8 cellular contexts compared by ENCODE assay signal in the genomic region with DNA sequence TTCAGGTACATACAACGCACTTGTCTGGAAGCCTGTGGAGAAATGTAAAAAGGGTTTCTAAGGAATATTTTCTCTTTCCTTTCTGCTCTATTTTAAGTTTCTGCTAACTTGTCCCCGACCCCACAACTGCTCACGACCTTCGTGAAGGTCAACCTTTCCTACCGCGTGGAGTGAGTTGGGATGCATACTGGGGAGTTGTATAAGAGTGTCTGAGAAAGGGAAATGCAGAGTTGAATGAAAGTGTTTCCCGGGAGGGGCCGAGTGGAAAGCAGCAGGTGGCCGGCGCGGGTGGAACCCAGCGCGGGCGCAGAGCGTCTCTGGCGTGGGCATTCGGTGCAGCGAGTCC. TPM values are rescaled to one million over a fixed set of nuclear protein-coding genes. Genes with fewer than 3 reads are reported as not detected.
A peak's percentile ranks its signal among the peaks of the same experiment; 100 is the strongest.
DNase-seq lines count a peak whose midpoint lies in the region; ATAC-seq and TF ChIP-seq lines count a peak whose summit lies in the region.

No MANE protein-coding gene starts in this region.

- peaks cover 29% of the 10 kb centered on the region for H3K4me1 Mint-ChIP-seq in activated CD4-positive, alpha-beta T cell treated with anti-CD3 and anti-CD28 coated beads, Interleukin-2, amount 10 ng/mL, durations not matched to agents 7 days and 5 days

- H3K27me3 ChIP-seq in brain microvascular endothelial cell (replicated peaks): peaks cover 19% of the 10 kb centered on the region
- H3K27me3 ChIP-seq in lower lobe of right lung (ENCODE audit: low read depth): peaks cover 43% of the 10 kb centered on the region
- no peaks in the 10 kb centered on the region for H3K27me3 ChIP-seq in testis

- H3K27me3 Mint-ChIP-seq in activated CD4-positive, alpha-beta T cell treated with anti-CD3 and anti-CD28 coated beads, Interleukin-2, amount 10 ng/mL, durations not matched to agents 7 days and 5 days: peaks cover 59% of the 10 kb centered on the region

- H3K9me3 Mint-ChIP-seq in activated CD4-positive, alpha-beta T cell treated with anti-CD3 and anti-CD28 coated beads, Interleukin-2, amount 10 ng/mL, durations not matched to agents 7 days and 5 days: peaks cover 7% of the 10 kb centered on the region

- peaks cover 16% of the 10 kb centered on the region for H3K36me3 Mint-ChIP-seq in activated CD4-positive, alpha-beta T cell treated with anti-CD3 and anti-CD28 coated beads, Interleukin-2, amount 10 ng/mL, durations not matched to agents 7 days and 5 days (ENCODE audit: low read depth)

- no peak for TF ChIP-seq POLR2A in testis (IDR thresholded peaks at IDR 0.05)

- no peak overlapping the region for H3K27ac Mint-ChIP-seq in activated CD4-positive, alpha-beta T cell treated with anti-CD3 and anti-CD28 coated beads, Interleukin-2, amount 10 ng/mL, durations not matched to agents 7 days and 5 days

- no peak for ATAC-seq in lower lobe of right lung
- no peak for ATAC-seq in GM21786 (IDR thresholded peaks at IDR 0.05; ENCODE audit: unreplicated experiment)
- ATAC-seq in HG03139 (IDR thresholded peaks at IDR 0.05; ENCODE audit: unreplicated experiment): no peak
- no peak for ATAC-seq in HG03025 (IDR thresholded peaks at IDR 0.05; ENCODE audit: low FRiP score, unreplicated experiment)

- POLR2A ChIA-PET in activated CD4-positive, alpha-beta T cell treated with anti-CD3 and anti-CD28 coated beads, Interleukin-2, amount 10 ng/mL, durations not matched to agents 7 days and 5 days (lab: Charles Lee): no interaction called here

- no peak for DNase-seq in activated CD4-positive, alpha-beta T cell treated with anti-CD3 and anti-CD28 coated beads, Interleukin-2, amount 10 ng/mL, durations not matched to agents 7 days and 5 days
- no peak for DNase-seq in activated CD4-positive, alpha-beta T cell treated with anti-CD3 and anti-CD28 coated beads for 48 hours
- no peak for DNase-seq in brain microvascular endothelial cell
- DNase-seq in lower lobe of right lung: no peak
- DNase-seq in testis: no peak

- H3K4me1 ChIP-seq in lower lobe of right lung (peaks cover 10% of the 10 kb centered on the region), testis (no peaks in the 10 kb centered on the region)

- TF ChIP-seq CTCF in brain microvascular endothelial cell (IDR thresholded peaks at IDR 0.05; ENCODE audit: low read depth, low read length, missing control alignments) (no peak), lower lobe of right lung (IDR thresholded peaks at IDR 0.05) (no peak), testis (IDR thresholded peaks at IDR 0.05) (no peak)

- no peak overlapping the region for H3K27ac ChIP-seq in brain microvascular endothelial cell
- no peak overlapping the region for H3K27ac ChIP-seq in lower lobe of right lung
- H3K27ac ChIP-seq in testis: no peak overlapping the region

- CTCF ChIA-PET in activated CD4-positive, alpha-beta T cell treated with anti-CD3 and anti-CD28 coated beads, Interleukin-2, amount 10 ng/mL, durations not matched to agents 7 days and 5 days (lab: Charles Lee): no interaction called here

- peak overlapping the region; percentile 68 for H3K4me3 Mint-ChIP-seq in activated CD4-positive, alpha-beta T cell treated with anti-CD3 and anti-CD28 coated beads, Interleukin-2, amount 10 ng/mL, durations not matched to agents 7 days and 5 days

- H3K4me3 ChIP-seq in brain microvascular endothelial cell (ENCODE audit: low read depth, low read length) (peak overlapping the region; percentile 51), lower lobe of right lung (peak overlapping the region; percentile 56), testis (peak overlapping the region; percentile 36 to 40)

- in situ Hi-C loops in brain microvascular endothelial cell (cut with HindIII; ENCODE audit: low pct_ligation_motif_present, low sequenced_read_pairs): no loop called here

- intact Hi-C loops in lower lobe of right lung (cut with DNase I): no loop called here
- intact Hi-C loops in testis (cut with DNase I; ENCODE audit: low total_unique reads): no loop called here

- WGBS in testis, 2 donors: 4% methylated on average over 18 of the region's 18 CpGs

- no peaks in the 10 kb centered on the region for H3K36me3 ChIP-seq in brain microvascular endothelial cell (replicated peaks)
- no peaks in the 10 kb centered on the region for H3K36me3 ChIP-seq in lower lobe of right lung
- no peaks in the 10 kb centered on the region for H3K36me3 ChIP-seq in testis (ENCODE audit: low read depth, missing control alignments)

- H3K9me3 ChIP-seq in lower lobe of right lung: no peaks in the 10 kb centered on the region
- no peaks in the 10 kb centered on the region for H3K9me3 ChIP-seq in testis

RNA-seq across cellular contexts. Expression of gene ACBD5, which starts 17.9 kb away (rescaled TPM):
- total RNA-seq in activated CD4-positive, alpha-beta T cell treated with anti-CD3 and anti-CD28 coated beads, Interleukin-2, amount 10 ng/mL, durations not matched to agents 7 days and 5 days: 10 to 100 TPM; 19.2 to 21.6 TPM
- total RNA-seq in lower lobe of right lung (27.9 TPM), testis (10 to 100 TPM; 33.8 to 33.9 TPM)
- polyA plus RNA-seq in testis (ENCODE audit: insufficient read depth, low read depth, low replicate concordance): 36.4 TPM
